Comparison of ENCODE assay signal across 22 cellular contexts in genomic region chr6:19434065-19434464, GRCh38.
"Had no signal": no experiment of that assay in that cellular context is flagged by ENCODE, and none has a peak within 500 bp of the region (broad histone marks: within the 10 kb centered on the region; RNA-seq: fewer than 3 reads in every experiment).

No MANE protein-coding gene starts in this region.

- H3K27me3 ChIP-seq: sigmoid colon, testis, upper lobe of left lung had no signal

- H3K36me3 ChIP-seq: lower lobe of right lung, sigmoid colon, upper lobe of left lung had no signal

- FAIRE-seq: islet of Langerhans, TTC549 had no signal

- DNase-seq: activated B cell treated with CpG ODN at 0.5 μM for 24 hours; activated CD4-positive, alpha-beta memory T cell treated with anti-CD3 and anti-CD28 coated beads for 36 hours; activated CD4-positive, alpha-beta T cell treated with anti-CD3 and anti-CD28 coated beads for 4 hours; activated naive CD4-positive, alpha-beta T cell; activated naive CD8-positive, alpha-beta T cell treated with anti-CD3 and anti-CD28 coated beads for 36 hours; activated T-cell treated with anti-CD3 and anti-CD28 coated beads for 4 hours; amygdala; dorsolateral prefrontal cortex; foreskin melanocyte; glutamatergic neuron; hippocampal formation; left cardiac atrium; lower lobe of right lung; natural killer cell; posterior cingulate gyrus; sigmoid colon; stimulated activated CD4-positive, alpha-beta T cell treated with anti-CD3 and anti-CD28 coated beads, Interleukin-4, amount 100 ng/mL, for 24 hours; testis; upper lobe of left lung had no signal

- H3K9me3 ChIP-seq: lower lobe of right lung, sigmoid colon, testis, upper lobe of left lung had no signal

- H3K27ac ChIP-seq: dorsolateral prefrontal cortex, lower lobe of right lung, upper lobe of left lung had no signal

- H3K4me1 ChIP-seq: lower lobe of right lung, sigmoid colon, testis had no signal

- ATAC-seq: left cardiac atrium; natural killer cell; stimulated activated effector memory CD8-positive, alpha-beta T cell treated with anti-CD3 and anti-CD28 coated beads, Interleukin-12 subunit alpha, Interleukin-12 subunit beta, amount 100 ng/mL, for 72 hours had no signal

- H3K4me3 ChIP-seq: lower lobe of right lung, sigmoid colon, testis, upper lobe of left lung had no signal
